ENCODE assay signal across 24 cellular contexts in genomic region chr4:159582685-159583084, GRCh38.
DNase-seq lines count a peak whose midpoint lies in the region; ATAC-seq, FAIRE-seq and TF ChIP-seq lines count a peak whose summit lies in the region.
"Had no signal": no experiment of that assay in that cellular context is flagged by ENCODE, and none has a peak within 500 bp of the region (broad histone marks: within the 10 kb centered on the region; RNA-seq: fewer than 3 reads in every experiment).

No MANE protein-coding gene starts in this region.

- DNase-seq in NCI-H82 (lab: John Stamatoyannopoulos, UW) (peak; percentile 33), NCI-H82 treated with DMSO at 0.1 percent for 48 hours (lab: John Stamatoyannopoulos, UW; ENCODE audit: unreplicated experiment) (no peak), D721Med (ENCODE audit: insufficient read length, low spot score) (no peak), pancreas (no peak), uterus (no peak)
- DNase-seq: AML-193; Caco-2; Calu3; CD4-positive, alpha-beta T cell; CD8-positive, alpha-beta T cell; DMS 273 treated with DMSO at 0.1 percent for 48 hours; DMS153; DMS53; DMS79; DND-41; EL; GDM1 had no signal

- peak; percentile 68 for FAIRE-seq in D721Med (lab: Jason Lieb, UNC)
- no peak for FAIRE-seq in pancreas (lab: Jason Lieb, UNC)
- FAIRE-seq: A549, GM12878, GM12892, GM18507 had no signal

- H3K9me3 ChIP-seq in pancreas (no peaks in the 10 kb centered on the region), uterus (no peaks in the 10 kb centered on the region)
- H3K9me3 ChIP-seq: A549, Caco-2 had no signal

- TF ChIP-seq POLR2A in uterus (IDR thresholded peaks at IDR 0.05) = no peak

- ATAC-seq in pancreas = peak in 3 of 4 donors; percentile 43 to 61 (median 53)
- ATAC-seq: A549; CD8-positive, alpha-beta T cell; GM12878 had no signal

- H3K36me3 ChIP-seq in pancreas (no peaks in the 10 kb centered on the region), uterus (no peaks in the 10 kb centered on the region)

- H3K4me1 ChIP-seq in pancreas (no peaks in the 10 kb centered on the region), uterus (no peaks in the 10 kb centered on the region)
- H3K4me1 ChIP-seq: A549; BLaER1 treated with 17β-estradiol and CSF1 and Interleukin-3, amounts not matched to agents 10 nM and 100 nM; Caco-2 had no signal

- H3K27me3 ChIP-seq in pancreas (no peaks in the 10 kb centered on the region), uterus (no peaks in the 10 kb centered on the region)
- H3K27me3 ChIP-seq: BLaER1 treated with 17β-estradiol and CSF1 and Interleukin-3, amounts not matched to agents 10 nM and 100 nM had no signal

- no peak for TF ChIP-seq CTCF in D721Med (IDR thresholded peaks at IDR 0.05; ENCODE audit: insufficient read depth, missing control alignments)
- no peak for TF ChIP-seq CTCF in pancreas (IDR thresholded peaks at IDR 0.05)
- no peak for TF ChIP-seq CTCF in uterus (IDR thresholded peaks at IDR 0.05)

- H3K27ac ChIP-seq in pancreas = no peak overlapping the region
- no peak overlapping the region for H3K27ac ChIP-seq in uterus
- H3K27ac ChIP-seq: 22Rv1; A549; BLaER1 treated with 17β-estradiol and CSF1 and Interleukin-3, amounts not matched to agents 10 nM and 100 nM; C4-2B had no signal

- H3K4me3 ChIP-seq in pancreas (no peak overlapping the region), uterus (no peak overlapping the region)
- H3K4me3 ChIP-seq: A549; BLaER1 treated with 17β-estradiol and CSF1 and Interleukin-3, amounts not matched to agents 10 nM and 100 nM; GM12878 had no signal

- intact Hi-C loops in pancreas (cut with DNase I) = no loop called here
- intact Hi-C loops in uterus (cut with DNase I; ENCODE audit: low total_unique reads) = no loop called here
